ENCODE assay signal across 11 cellular contexts in genomic region chr1:71780681-71781080, GRCh38.
DNase-seq lines count a peak whose midpoint lies in the region; ATAC-seq lines count a peak whose summit lies in the region.
"Had no signal": no experiment of that assay in that cellular context is flagged by ENCODE, and none has a peak within 500 bp of the region (broad histone marks: within the 10 kb centered on the region; RNA-seq: fewer than 3 reads in every experiment).

No MANE protein-coding gene starts in this region.

- H3K36me3 ChIP-seq in trophoblast cell (ENCODE audit: control insufficient read depth in 1 of 2, insufficient read depth in 2 of 2, low read length in 2 of 2), result no peaks in the 10 kb centered on the region

- H4K12ac ChIP-seq in trophoblast cell (ENCODE audit: low read depth, low read length), result no peak overlapping the region

- H4K8ac ChIP-seq in trophoblast cell (ENCODE audit: low read depth, low read length), result no peak overlapping the region

- WGBS in trophoblast cell (ENCODE audit: extremely low coverage, insufficient coverage, insufficient read length), result no CpG with 5 or more reads among the region's 3 CpGs

- peak; percentile 24 for DNase-seq in HCEC 1CT
- peak; percentile 10 to 35 for DNase-seq in trophoblast cell
- no peak for DNase-seq in ecto neural progenitor cell (ENCODE audit: low spot score)
- DNase-seq in NCI-H526 (lab: John Stamatoyannopoulos, UW), result no peak
- DNase-seq: hypothalamus, mesenchymal stem cell, NCI-H1930, PC-3 had no signal

- H3K4me2 ChIP-seq in trophoblast cell (ENCODE audit: low read length), result no peak overlapping the region

- peak; percentile 83 for ATAC-seq in GM18868 (IDR thresholded peaks at IDR 0.05; ENCODE audit: unreplicated experiment)
- peak; percentile 65 for ATAC-seq in HG03469 (IDR thresholded peaks at IDR 0.05; ENCODE audit: unreplicated experiment)
- ATAC-seq in GM21528 (IDR thresholded peaks at IDR 0.05; ENCODE audit: low FRiP score, unreplicated experiment), result no peak

- H3K14ac ChIP-seq in trophoblast cell (ENCODE audit: low read length), result no peak overlapping the region

- H3K23ac ChIP-seq in trophoblast cell (ENCODE audit: low read length), result no peak overlapping the region

- no peak overlapping the region for H3K9ac ChIP-seq in trophoblast cell (ENCODE audit: low read length)

- H3K79me2 ChIP-seq in trophoblast cell (ENCODE audit: control insufficient read depth, insufficient read depth, low read length, poor library complexity), result no peaks in the 10 kb centered on the region

- no peak overlapping the region for H2BK5ac ChIP-seq in trophoblast cell (ENCODE audit: low read depth, low read length, poor library complexity)

- no peak overlapping the region for H3K4me3 ChIP-seq in trophoblast cell (ENCODE audit: low read depth, low read length)

- no peak overlapping the region for H4K91ac ChIP-seq in trophoblast cell (ENCODE audit: low read depth, low read length)

- H3K4ac ChIP-seq in trophoblast cell (ENCODE audit: low read depth, low read length), result no peak overlapping the region

- no peak overlapping the region for H2BK120ac ChIP-seq in trophoblast cell (ENCODE audit: insufficient read depth, low read length, poor library complexity)

- no peak overlapping the region for H2BK12ac ChIP-seq in trophoblast cell (ENCODE audit: low read length)

- no peaks in the 10 kb centered on the region for H3K4me1 ChIP-seq in trophoblast cell (ENCODE audit: control insufficient read depth in 1 of 2, insufficient read depth in 2 of 2, low read length in 2 of 2)

- no peak overlapping the region for H2AFZ ChIP-seq in trophoblast cell (ENCODE audit: insufficient read depth, low read length, poor library complexity)

- H3K79me1 ChIP-seq in trophoblast cell (ENCODE audit: low read length), result no peaks in the 10 kb centered on the region

- no peak overlapping the region for H2AK5ac ChIP-seq in trophoblast cell (ENCODE audit: low read length)

- H3K27ac ChIP-seq in trophoblast cell (ENCODE audit: low read depth, low read length), result no peak overlapping the region

- no peak overlapping the region for H3K18ac ChIP-seq in trophoblast cell (ENCODE audit: low read length)

- H3K27me3 ChIP-seq in trophoblast cell (ENCODE audit: insufficient read depth, low read length), result no peaks in the 10 kb centered on the region

- H3K9me3 ChIP-seq in trophoblast cell (ENCODE audit: insufficient read depth, low read depth, low read length), result no peaks in the 10 kb centered on the region

Comparison
In these comparisons a context has a peak if more than half of its experiments do, and no peak if none do; other contexts are left out.
1. DNase-seq: peak in HCEC 1CT (single experiment) and trophoblast cell (2 of 2); none in ecto neural progenitor cell (single experiment) and NCI-H526 (0 of 2).